2 cellular contexts compared by ENCODE assay signal in the genomic region with DNA sequence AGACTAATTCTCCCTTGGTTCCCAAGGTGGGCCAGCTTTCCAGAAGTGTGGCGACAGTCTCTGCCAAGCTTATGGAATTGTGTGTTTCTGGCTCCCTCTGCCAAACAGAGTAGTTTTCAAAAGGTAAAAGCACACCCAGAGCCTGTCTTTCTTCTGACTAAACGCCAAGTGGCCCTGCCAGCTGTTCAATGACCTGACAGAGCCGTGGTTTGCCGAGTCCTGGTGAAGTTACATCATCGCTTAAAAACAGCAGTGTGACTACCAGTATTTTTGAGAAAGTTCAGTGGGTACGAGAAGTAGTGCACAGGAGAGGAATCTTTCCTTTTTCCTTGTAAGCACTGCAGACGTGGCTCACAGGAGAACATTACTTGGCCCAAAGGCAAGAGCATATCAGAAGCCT.
TF ChIP-seq lines count a peak whose summit lies in the region.

No MANE protein-coding gene starts in this region.

TF ChIP-seq in GM23338, 12 proteins besides CTCF, POLR2A, EP300 and RAD21 (continues in another document):
- TF ChIP-seq, protein P1, sequence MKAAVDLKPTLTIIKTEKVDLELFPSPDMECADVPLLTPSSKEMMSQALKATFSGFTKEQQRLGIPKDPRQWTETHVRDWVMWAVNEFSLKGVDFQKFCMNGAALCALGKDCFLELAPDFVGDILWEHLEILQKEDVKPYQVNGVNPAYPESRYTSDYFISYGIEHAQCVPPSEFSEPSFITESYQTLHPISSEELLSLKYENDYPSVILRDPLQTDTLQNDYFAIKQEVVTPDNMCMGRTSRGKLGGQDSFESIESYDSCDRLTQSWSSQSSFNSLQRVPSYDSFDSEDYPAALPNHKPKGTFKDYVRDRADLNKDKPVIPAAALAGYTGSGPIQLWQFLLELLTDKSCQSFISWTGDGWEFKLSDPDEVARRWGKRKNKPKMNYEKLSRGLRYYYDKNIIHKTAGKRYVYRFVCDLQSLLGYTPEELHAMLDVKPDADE (IDR thresholded peaks at IDR 0.05): no peak
- no peak for TF ChIP-seq EZH2phosphoT487 (IDR thresholded peaks at IDR 0.05; ENCODE audit: unreplicated experiment)
- TF ChIP-seq, protein P2, sequence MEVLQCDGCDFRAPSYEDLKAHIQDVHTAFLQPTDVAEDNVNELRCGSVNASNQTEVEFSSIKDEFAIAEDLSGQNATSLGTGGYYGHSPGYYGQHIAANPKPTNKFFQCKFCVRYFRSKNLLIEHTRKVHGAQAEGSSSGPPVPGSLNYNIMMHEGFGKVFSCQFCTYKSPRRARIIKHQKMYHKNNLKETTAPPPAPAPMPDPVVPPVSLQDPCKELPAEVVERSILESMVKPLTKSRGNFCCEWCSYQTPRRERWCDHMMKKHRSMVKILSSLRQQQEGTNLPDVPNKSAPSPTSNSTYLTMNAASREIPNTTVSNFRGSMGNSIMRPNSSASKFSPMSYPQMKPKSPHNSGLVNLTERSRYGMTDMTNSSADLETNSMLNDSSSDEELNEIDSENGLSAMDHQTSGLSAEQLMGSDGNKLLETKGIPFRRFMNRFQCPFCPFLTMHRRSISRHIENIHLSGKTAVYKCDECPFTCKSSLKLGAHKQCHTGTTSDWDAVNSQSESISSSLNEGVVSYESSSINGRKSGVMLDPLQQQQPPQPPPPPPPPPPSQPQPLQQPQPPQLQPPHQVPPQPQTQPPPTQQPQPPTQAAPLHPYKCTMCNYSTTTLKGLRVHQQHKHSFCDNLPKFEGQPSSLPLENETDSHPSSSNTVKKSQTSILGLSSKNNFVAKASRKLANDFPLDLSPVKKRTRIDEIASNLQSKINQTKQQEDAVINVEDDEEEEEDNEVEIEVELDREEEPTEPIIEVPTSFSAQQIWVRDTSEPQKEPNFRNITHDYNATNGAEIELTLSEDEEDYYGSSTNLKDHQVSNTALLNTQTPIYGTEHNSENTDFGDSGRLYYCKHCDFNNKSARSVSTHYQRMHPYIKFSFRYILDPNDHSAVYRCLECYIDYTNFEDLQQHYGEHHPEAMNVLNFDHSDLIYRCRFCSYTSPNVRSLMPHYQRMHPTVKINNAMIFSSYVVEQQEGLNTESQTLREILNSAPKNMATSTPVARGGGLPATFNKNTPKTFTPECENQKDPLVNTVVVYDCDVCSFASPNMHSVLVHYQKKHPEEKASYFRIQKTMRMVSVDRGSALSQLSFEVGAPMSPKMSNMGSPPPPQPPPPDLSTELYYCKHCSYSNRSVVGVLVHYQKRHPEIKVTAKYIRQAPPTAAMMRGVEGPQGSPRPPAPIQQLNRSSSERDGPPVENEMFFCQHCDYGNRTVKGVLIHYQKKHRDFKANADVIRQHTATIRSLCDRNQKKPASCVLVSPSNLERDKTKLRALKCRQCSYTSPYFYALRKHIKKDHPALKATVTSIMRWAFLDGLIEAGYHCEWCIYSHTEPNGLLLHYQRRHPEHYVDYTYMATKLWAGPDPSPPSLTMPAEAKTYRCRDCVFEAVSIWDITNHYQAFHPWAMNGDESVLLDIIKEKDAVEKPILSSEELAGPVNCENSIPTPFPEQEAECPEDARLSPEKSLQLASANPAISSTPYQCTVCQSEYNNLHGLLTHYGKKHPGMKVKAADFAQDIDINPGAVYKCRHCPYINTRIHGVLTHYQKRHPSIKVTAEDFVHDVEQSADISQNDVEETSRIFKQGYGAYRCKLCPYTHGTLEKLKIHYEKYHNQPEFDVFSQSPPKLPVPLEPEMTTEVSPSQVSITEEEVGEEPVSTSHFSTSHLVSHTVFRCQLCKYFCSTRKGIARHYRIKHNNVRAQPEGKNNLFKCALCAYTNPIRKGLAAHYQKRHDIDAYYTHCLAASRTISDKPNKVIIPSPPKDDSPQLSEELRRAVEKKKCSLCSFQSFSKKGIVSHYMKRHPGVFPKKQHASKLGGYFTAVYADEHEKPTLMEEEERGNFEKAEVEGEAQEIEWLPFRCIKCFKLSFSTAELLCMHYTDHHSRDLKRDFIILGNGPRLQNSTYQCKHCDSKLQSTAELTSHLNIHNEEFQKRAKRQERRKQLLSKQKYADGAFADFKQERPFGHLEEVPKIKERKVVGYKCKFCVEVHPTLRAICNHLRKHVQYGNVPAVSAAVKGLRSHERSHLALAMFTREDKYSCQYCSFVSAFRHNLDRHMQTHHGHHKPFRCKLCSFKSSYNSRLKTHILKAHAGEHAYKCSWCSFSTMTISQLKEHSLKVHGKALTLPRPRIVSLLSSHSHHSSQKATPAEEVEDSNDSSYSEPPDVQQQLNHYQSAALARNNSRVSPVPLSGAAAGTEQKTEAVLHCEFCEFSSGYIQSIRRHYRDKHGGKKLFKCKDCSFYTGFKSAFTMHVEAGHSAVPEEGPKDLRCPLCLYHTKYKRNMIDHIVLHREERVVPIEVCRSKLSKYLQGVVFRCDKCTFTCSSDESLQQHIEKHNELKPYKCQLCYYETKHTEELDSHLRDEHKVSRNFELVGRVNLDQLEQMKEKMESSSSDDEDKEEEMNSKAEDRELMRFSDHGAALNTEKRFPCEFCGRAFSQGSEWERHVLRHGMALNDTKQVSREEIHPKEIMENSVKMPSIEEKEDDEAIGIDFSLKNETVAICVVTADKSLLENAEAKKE (CRISPR knock-in tag; IDR thresholded peaks at IDR 0.05): no peak
- TF ChIP-seq EZH2 (IDR thresholded peaks at IDR 0.05; ENCODE audit: low read depth, unreplicated experiment): no peak
- TF ChIP-seq CREB1 (CRISPR knock-in tag; IDR thresholded peaks at IDR 0.05; ENCODE audit: low read depth): no peak
- TF ChIP-seq, protein P3, sequence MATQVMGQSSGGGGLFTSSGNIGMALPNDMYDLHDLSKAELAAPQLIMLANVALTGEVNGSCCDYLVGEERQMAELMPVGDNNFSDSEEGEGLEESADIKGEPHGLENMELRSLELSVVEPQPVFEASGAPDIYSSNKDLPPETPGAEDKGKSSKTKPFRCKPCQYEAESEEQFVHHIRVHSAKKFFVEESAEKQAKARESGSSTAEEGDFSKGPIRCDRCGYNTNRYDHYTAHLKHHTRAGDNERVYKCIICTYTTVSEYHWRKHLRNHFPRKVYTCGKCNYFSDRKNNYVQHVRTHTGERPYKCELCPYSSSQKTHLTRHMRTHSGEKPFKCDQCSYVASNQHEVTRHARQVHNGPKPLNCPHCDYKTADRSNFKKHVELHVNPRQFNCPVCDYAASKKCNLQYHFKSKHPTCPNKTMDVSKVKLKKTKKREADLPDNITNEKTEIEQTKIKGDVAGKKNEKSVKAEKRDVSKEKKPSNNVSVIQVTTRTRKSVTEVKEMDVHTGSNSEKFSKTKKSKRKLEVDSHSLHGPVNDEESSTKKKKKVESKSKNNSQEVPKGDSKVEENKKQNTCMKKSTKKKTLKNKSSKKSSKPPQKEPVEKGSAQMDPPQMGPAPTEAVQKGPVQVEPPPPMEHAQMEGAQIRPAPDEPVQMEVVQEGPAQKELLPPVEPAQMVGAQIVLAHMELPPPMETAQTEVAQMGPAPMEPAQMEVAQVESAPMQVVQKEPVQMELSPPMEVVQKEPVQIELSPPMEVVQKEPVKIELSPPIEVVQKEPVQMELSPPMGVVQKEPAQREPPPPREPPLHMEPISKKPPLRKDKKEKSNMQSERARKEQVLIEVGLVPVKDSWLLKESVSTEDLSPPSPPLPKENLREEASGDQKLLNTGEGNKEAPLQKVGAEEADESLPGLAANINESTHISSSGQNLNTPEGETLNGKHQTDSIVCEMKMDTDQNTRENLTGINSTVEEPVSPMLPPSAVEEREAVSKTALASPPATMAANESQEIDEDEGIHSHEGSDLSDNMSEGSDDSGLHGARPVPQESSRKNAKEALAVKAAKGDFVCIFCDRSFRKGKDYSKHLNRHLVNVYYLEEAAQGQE (IDR thresholded peaks at IDR 0.05; ENCODE audit: unreplicated experiment): no peak
- TF ChIP-seq ZNF331 (CRISPR knock-in tag; IDR thresholded peaks at IDR 0.05; ENCODE audit: low read depth): no peak
- no peak for TF ChIP-seq JUNB (IDR thresholded peaks at IDR 0.05; ENCODE audit: unreplicated experiment)
- no peak for TF ChIP-seq POLR2AphosphoS5 (IDR thresholded peaks at IDR 0.05; ENCODE audit: low read depth)
- TF ChIP-seq STAT1 (IDR thresholded peaks at IDR 0.05; ENCODE audit: unreplicated experiment): no peak

TF ChIP-seq in endothelial cell of umbilical vein, 7 proteins besides CTCF, POLR2A, EP300 and RAD21 (continued from another document):
- TF ChIP-seq JUN (IDR thresholded peaks at IDR 0.05; ENCODE audit: borderline replicate concordance, insufficient read depth, insufficient read length, low read depth) (no peak), POLR2AphosphoS5 (IDR thresholded peaks at IDR 0.05; ENCODE audit: insufficient read depth, low read depth, low read length) (no peak), GATA2 (IDR thresholded peaks at IDR 0.05; ENCODE audit: insufficient read depth, insufficient read length, low read depth, low read length) (no peak)
- TF ChIP-seq, protein P4, sequence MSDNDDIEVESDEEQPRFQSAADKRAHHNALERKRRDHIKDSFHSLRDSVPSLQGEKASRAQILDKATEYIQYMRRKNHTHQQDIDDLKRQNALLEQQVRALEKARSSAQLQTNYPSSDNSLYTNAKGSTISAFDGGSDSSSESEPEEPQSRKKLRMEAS (IDR thresholded peaks at IDR 0.05; ENCODE audit: insufficient read depth, insufficient read length): no peak
